14 cellular contexts compared by ENCODE assay signal in the genomic region with DNA sequence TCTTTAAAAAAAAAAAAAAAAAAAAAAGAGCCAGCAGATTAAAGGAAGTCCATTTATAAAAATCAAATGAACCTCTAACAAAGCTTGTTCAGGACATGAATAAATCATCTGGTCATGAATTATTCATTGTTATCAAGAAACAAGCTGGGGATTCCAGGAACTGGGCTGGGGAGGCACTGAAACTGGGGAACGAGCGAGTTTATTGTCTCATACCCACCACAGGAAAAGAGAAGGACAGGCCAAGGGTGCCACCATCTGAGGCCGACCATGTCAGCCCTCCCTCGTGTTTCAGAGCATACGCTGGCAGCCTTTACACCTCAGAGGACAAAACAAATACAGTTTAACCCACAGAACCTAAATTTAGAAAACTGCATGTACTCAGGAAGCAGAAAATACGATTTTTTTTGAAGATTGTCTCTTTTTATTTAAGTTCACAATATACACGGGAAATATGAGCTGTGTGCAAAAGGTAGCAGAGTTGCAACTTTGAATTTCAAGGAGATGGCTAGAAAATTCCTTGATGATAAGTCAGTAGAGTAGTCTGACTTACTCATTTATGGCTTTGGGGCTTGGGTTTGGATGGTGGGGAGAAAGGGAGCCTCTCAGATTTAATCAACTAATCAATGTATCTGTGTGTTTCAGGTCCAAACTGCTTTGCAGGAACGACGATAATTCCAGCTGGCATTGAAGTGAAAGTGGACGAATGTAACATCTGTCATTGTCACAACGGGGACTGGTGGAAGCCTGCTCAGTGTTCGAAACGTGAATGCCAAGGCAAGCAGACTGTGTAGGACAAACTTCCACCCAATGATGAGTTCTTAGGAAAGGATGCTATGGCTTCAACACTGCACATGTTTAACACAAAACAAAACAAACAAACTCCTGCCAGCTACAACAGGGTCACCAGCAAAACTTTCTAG.
DNase-seq lines count a peak whose midpoint lies in the region; ATAC-seq and TF ChIP-seq lines count a peak whose summit lies in the region.
"Had no signal": no experiment of that assay in that cellular context is flagged by ENCODE, and none has a peak within 500 bp of the region (broad histone marks: within the 10 kb centered on the region; RNA-seq: fewer than 3 reads in every experiment).

No MANE protein-coding gene starts in this region.

- TF ChIP-seq CTCF in GM20000 (IDR thresholded peaks at IDR 0.05; ENCODE audit: extremely low read depth, missing control alignments), result no peak

- ATAC-seq in GM18868 (IDR thresholded peaks at IDR 0.05; ENCODE audit: unreplicated experiment) (peak; percentile 55), GM21576 (IDR thresholded peaks at IDR 0.05; ENCODE audit: unreplicated experiment) (no peak), GM18909 (IDR thresholded peaks at IDR 0.05; ENCODE audit: poor library complexity, unreplicated experiment) (no peak)
- ATAC-seq: body of pancreas, gastrocnemius medialis, left cardiac atrium had no signal

- DNase-seq in NCI-H774 (lab: John Stamatoyannopoulos, UW), result peak; percentile 12
- peak; percentile 95 for DNase-seq in globus pallidus (ENCODE audit: low spot score)
- DNase-seq in renal cortical epithelial cell (ENCODE audit: low read depth), result peak; percentile 69
- DNase-seq in GM20000 (ENCODE audit: low spot score), result no peak
- DNase-seq: activated T-cell treated with anti-CD3 and anti-CD28 coated beads, Interleukin-2, amount 50 U/mL, for 24 hours; effector memory CD4-positive, alpha-beta T cell; gastrocnemius medialis; left cardiac atrium; MM.1S; PC-9 had no signal
